9 cellular contexts compared by ENCODE assay signal in the genomic region with DNA sequence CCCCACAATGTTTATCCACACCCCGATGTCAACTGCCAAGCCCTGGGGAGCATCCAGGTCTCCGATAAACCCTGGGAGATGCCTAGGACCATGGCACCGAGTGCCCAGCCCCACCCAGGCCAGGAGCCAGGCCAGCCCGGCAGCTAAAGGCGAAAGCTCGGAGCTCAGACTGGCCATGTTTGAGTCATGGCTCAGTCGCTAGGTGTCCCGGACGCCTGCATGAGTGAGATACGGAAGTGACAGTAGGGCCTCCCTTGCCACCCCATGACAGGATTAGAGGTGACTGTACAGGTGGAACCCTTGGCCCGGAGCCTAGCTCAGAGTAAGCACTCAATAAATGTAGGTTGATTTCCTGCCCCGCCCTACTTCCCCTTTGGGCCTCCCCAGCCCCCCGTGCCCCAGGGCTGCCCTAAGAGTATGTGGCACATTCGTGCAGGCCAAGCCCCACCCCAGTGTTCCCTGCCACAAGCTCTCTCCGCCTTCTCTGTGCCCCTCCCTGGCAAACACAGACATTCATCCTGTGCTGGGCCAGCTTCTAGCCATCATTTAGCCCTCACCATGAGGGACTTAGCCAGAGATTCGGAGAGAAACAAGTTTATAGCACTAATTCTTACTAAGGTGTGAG. TPM values are rescaled to one million over a fixed set of nuclear protein-coding genes. Genes with fewer than 3 reads are reported as not detected.
DNase-seq lines count a peak whose midpoint lies in the region; ATAC-seq, FAIRE-seq and TF ChIP-seq lines count a peak whose summit lies in the region.
"Had no signal": no experiment of that assay in that cellular context is flagged by ENCODE, and none has a peak within 500 bp of the region (broad histone marks: within the 10 kb centered on the region; RNA-seq: fewer than 3 reads in every experiment).

No MANE protein-coding gene starts in this region.

- no peak overlapping the region for H3K56ac ChIP-seq in mesendoderm (ENCODE audit: low read length)

- H3K27ac ChIP-seq in HepG2 (ENCODE audit: extremely low read length, insufficient read depth, low read length) (peak overlapping the region; percentile 68), mesendoderm (ENCODE audit: low read depth, low read length) (no peak overlapping the region)

- H3K36me3 ChIP-seq in HepG2 (replicated peaks in 1 of 2; ENCODE audit: control insufficient read depth in 1 of 2, insufficient read depth in 2 of 2, low read length in 2 of 2) (no peaks in the 10 kb centered on the region), Caco-2 (ENCODE audit: control insufficient read depth, insufficient read depth, low read length) (no peaks in the 10 kb centered on the region), mesendoderm (ENCODE audit: control insufficient read depth, insufficient read depth, low read length) (no peaks in the 10 kb centered on the region)

- no peaks in the 10 kb centered on the region for H3K27me3 ChIP-seq in HepG2 (ENCODE audit: control insufficient read depth in 1 of 2, insufficient read depth in 2 of 2, low read length in 2 of 2)
- H3K27me3 ChIP-seq in Caco-2 (replicated peaks; ENCODE audit: control insufficient read depth, insufficient read depth, low read length) = no peaks in the 10 kb centered on the region
- no peaks in the 10 kb centered on the region for H3K27me3 ChIP-seq in mesendoderm (ENCODE audit: insufficient read depth, low read length, poor library complexity)

- no peak overlapping the region for H4K8ac ChIP-seq in mesendoderm (ENCODE audit: low read depth, low read length)

- peak; percentile 91 for DNase-seq in activated naive CD4-positive, alpha-beta T cell treated with anti-CD3 and anti-CD28 coated beads, Interleukin-2, amount 10 ng/mL, durations not matched to agents 7 days and 5 days
- DNase-seq in HepG2 (ENCODE audit: low spot score) (peak; percentile 84), midbrain (lab: John Stamatoyannopoulos, UW) (no peak), Caco-2 (no peak), mesendoderm (no peak)
- peak; percentile 85 for DNase-seq in stimulated activated CD8-positive, alpha-beta memory T cell treated with anti-CD3 and anti-CD28 coated beads, Interleukin-4, amount 100 ng/mL, for 48 hours

- no peak overlapping the region for H2BK120ac ChIP-seq in mesendoderm (ENCODE audit: low read depth, low read length)

- no peaks in the 10 kb centered on the region for H3K27me3 Mint-ChIP-seq in activated naive CD4-positive, alpha-beta T cell treated with anti-CD3 and anti-CD28 coated beads, Interleukin-2, amount 10 ng/mL, durations not matched to agents 7 days and 5 days
- no peaks in the 10 kb centered on the region for H3K27me3 Mint-ChIP-seq in Caco-2 (ENCODE audit: insufficient read depth, unreplicated experiment)

- ATAC-seq in GM21423 (IDR thresholded peaks at IDR 0.05; ENCODE audit: unreplicated experiment) (peak; percentile 70), HepG2 (peak; percentile 77)

- intact Hi-C loops in HepG2 (cut with micrococcal nuclease; ENCODE audit: unreplicated experiment) (loop anchor here (2.0 kb wide), 1 partner anchor 40 kb away; the partner anchor contains the start of gene RAB8A), Caco-2 (cut with micrococcal nuclease; ENCODE audit: unreplicated experiment) (no loop called here)

- no peak overlapping the region for H3K4ac ChIP-seq in mesendoderm (ENCODE audit: low read depth, low read length)

- H3K4me1 ChIP-seq in HepG2 (ENCODE audit: insufficient read depth, low read length) (peaks cover 76% of the 10 kb centered on the region), Caco-2 (0 out of 2 replicates have a peak, but pooled peaks cover 4% of the 10 kb centered on the region), mesendoderm (ENCODE audit: control insufficient read depth, low read depth, low read length) (no peaks in the 10 kb centered on the region)

- H3K9ac ChIP-seq in HepG2 (ENCODE audit: insufficient read depth, low read depth, low read length) (peak overlapping the region; percentile 73), mesendoderm (ENCODE audit: low read length) (no peak overlapping the region)

- TF ChIP-seq CTCF in HepG2 (CRISPR knock-in tag; IDR thresholded peaks at IDR 0.05) = peak; percentile 45
- TF ChIP-seq CTCF in Caco-2 (IDR thresholded peaks at IDR 0.05; ENCODE audit: insufficient read depth in 1 of 2, low read depth in 1 of 2, low read length in 1 of 2, severe bottlenecking in 1 of 2, unreplicated experiment in 1 of 2) = no peak

- H2BK15ac ChIP-seq in mesendoderm (replicated peaks; ENCODE audit: low read depth) = no peak overlapping the region

- H3K9me3 Mint-ChIP-seq in activated naive CD4-positive, alpha-beta T cell treated with anti-CD3 and anti-CD28 coated beads, Interleukin-2, amount 10 ng/mL, durations not matched to agents 7 days and 5 days = no peaks in the 10 kb centered on the region
- H3K9me3 Mint-ChIP-seq in Caco-2 (ENCODE audit: unreplicated experiment) = no peaks in the 10 kb centered on the region

- CTCF ChIA-PET in activated naive CD4-positive, alpha-beta T cell treated with anti-CD3 and anti-CD28 coated beads, Interleukin-2, amount 10 ng/mL, durations not matched to agents 7 days and 5 days (lab: Charles Lee) = interaction anchor here (0.5 to 1.5 kb wide), 8 partner anchors 14 to 115 kb away, joined by 3 to 13 read pairs (median 4); partner anchors contain the start of gene FAM32A
- CTCF ChIA-PET in HepG2 (lab: Yijun Ruan, JAX; ENCODE audit: low intra/inter-chr PET ratio, low total read pairs) = no interaction called here
- CTCF ChIA-PET in Caco-2 (lab: Charles Lee) = no interaction called here

- H3K27ac Mint-ChIP-seq in activated naive CD4-positive, alpha-beta T cell treated with anti-CD3 and anti-CD28 coated beads, Interleukin-2, amount 10 ng/mL, durations not matched to agents 7 days and 5 days = no peak overlapping the region
- no peak overlapping the region for H3K27ac Mint-ChIP-seq in Caco-2 (ENCODE audit: unreplicated experiment)

- no peak for TF ChIP-seq RAD21 in HepG2 (CRISPR knock-in tag; IDR thresholded peaks at IDR 0.05)

- no peak overlapping the region for H2AK5ac ChIP-seq in mesendoderm (ENCODE audit: low read length)

- 10% methylated on average over 5 of the region's 16 CpGs for WGBS in HepG2 (ENCODE audit: low lambda C conversion rate)
- WGBS in mesendoderm (ENCODE audit: extremely low coverage, insufficient coverage, low lambda C conversion rate) = no CpG with 5 or more reads among the region's 16 CpGs

- peaks cover under 1% of the 10 kb centered on the region for H3K79me1 ChIP-seq in mesendoderm (ENCODE audit: low read length)

- peak; percentile 43 for FAIRE-seq in HepG2 (lab: Jason Lieb, UNC)
- FAIRE-seq: TTC549 had no signal

- no peak overlapping the region for H3K18ac ChIP-seq in mesendoderm (ENCODE audit: low read length)

- peak overlapping the region; percentile 84 for H2AFZ ChIP-seq in HepG2 (ENCODE audit: low read length)

- in situ Hi-C loops in HepG2 (cut with HindIII; ENCODE audit: extremely low pct_ligation_motif_present, low pct_unique_long_range_greater_than_20kb) = no loop called here

- no peaks in the 10 kb centered on the region for H4K20me1 ChIP-seq in HepG2 (ENCODE audit: insufficient read depth, low read length)

- no peak overlapping the region for H2BK5ac ChIP-seq in mesendoderm (ENCODE audit: low read length)

- H3K4me2 ChIP-seq in HepG2 (ENCODE audit: low read depth, low read length) (peak overlapping the region; percentile 91), mesendoderm (ENCODE audit: low read length) (no peak overlapping the region)

- H3K79me2 ChIP-seq in HepG2 (ENCODE audit: insufficient read depth, low read length) = no peaks in the 10 kb centered on the region
- no peaks in the 10 kb centered on the region for H3K79me2 ChIP-seq in mesendoderm (ENCODE audit: control insufficient read depth, insufficient read depth, low read length)

- no peaks in the 10 kb centered on the region for H3K36me3 Mint-ChIP-seq in activated naive CD4-positive, alpha-beta T cell treated with anti-CD3 and anti-CD28 coated beads, Interleukin-2, amount 10 ng/mL, durations not matched to agents 7 days and 5 days
- peaks cover 9% of the 10 kb centered on the region for H3K36me3 Mint-ChIP-seq in Caco-2 (ENCODE audit: insufficient read depth, unreplicated experiment)

- H4K5ac ChIP-seq in mesendoderm (ENCODE audit: low read length) = no peak overlapping the region

- no peak overlapping the region for H3K4me3 Mint-ChIP-seq in activated naive CD4-positive, alpha-beta T cell treated with anti-CD3 and anti-CD28 coated beads, Interleukin-2, amount 10 ng/mL, durations not matched to agents 7 days and 5 days
- H3K4me3 Mint-ChIP-seq in Caco-2 (ENCODE audit: unreplicated experiment) = no peak overlapping the region

- H3K23ac ChIP-seq in mesendoderm (ENCODE audit: low read length) = no peak overlapping the region

- H3K9me3 ChIP-seq in HepG2 (ENCODE audit: low read length) = no peaks in the 10 kb centered on the region
- no peaks in the 10 kb centered on the region for H3K9me3 ChIP-seq in Caco-2

- POLR2A ChIA-PET in HepG2 (lab: Yijun Ruan, JAX) (interaction anchor here (0.7 to 2.8 kb wide), 10 partner anchors 8 to 115 kb away, joined by 3 to 18 read pairs (median 6); partner anchors contain the start of genes FAM32A and RAB8A), Caco-2 (lab: Charles Lee) (no interaction called here)

- BruUV-seq in HepG2 (replicated peaks; lab: Mats Ljungman, UMichigan) = no TSS peak
- BruUV-seq in Caco-2 (replicated peaks; lab: Mats Ljungman, UMichigan) = no TSS peak

- no peak for TF ChIP-seq EP300 in HepG2 (IDR thresholded peaks at IDR 0.05; ENCODE audit: low read depth in 2 of 2, low read length in 2 of 2)
- TF ChIP-seq EP300 in HepG2 (CRISPR knock-in tag; IDR thresholded peaks at IDR 0.05; ENCODE audit: borderline replicate concordance) = 0 out of 2 replicates have a peak, but pooled peaks have one; percentile 8

- H3K4me3 ChIP-seq in HepG2 (replicated peaks in 1 of 3; ENCODE audit: insufficient read depth in 1 of 3, low read depth in 2 of 3, low read length in 3 of 3) (peak overlapping the region; percentile 43 to 61 (median 49)), Caco-2 (ENCODE audit: low read depth, low read length) (no peak overlapping the region), mesendoderm (ENCODE audit: low read length) (no peak overlapping the region)

- H3K4me1 Mint-ChIP-seq in activated naive CD4-positive, alpha-beta T cell treated with anti-CD3 and anti-CD28 coated beads, Interleukin-2, amount 10 ng/mL, durations not matched to agents 7 days and 5 days = peaks cover 51% of the 10 kb centered on the region
- peaks cover 7% of the 10 kb centered on the region for H3K4me1 Mint-ChIP-seq in Caco-2 (ENCODE audit: low read depth, unreplicated experiment)

- TF ChIP-seq POLR2A in Raji (IDR thresholded peaks at IDR 0.05; ENCODE audit: insufficient read depth, low read depth, low read length) (peak; percentile 67), HepG2 (IDR thresholded peaks at IDR 0.05; ENCODE audit: insufficient read depth in 1 of 2, low read depth in 2 of 2, low read length in 2 of 2) (peak; percentile 28 to 58; a peak in 3 of 4 replicates)

RNA-seq across cellular contexts. Expression of gene TPM4, which starts 5.8 kb away (rescaled TPM):
- 180 and 226 TPM in 2 replicates for total RNA-seq in HepG2 (2016; rRNA removed; fragmentation: Illumina TruSeq; extraction: Trizol)
- 81.5 and 84.8 TPM in 2 replicates for total RNA-seq in HepG2 (2016; cell fraction: cytosol; rRNA removed; fragmentation: Illumina TruSeq; extraction: Trizol; ENCODE audit: low read depth)
- total RNA-seq in HepG2 (2016; cell fraction: insoluble cytoplasmic fraction; rRNA removed; fragmentation: Illumina TruSeq; extraction: Trizol) = 186 and 214 TPM in 2 replicates
- total RNA-seq in HepG2 (2016; cell fraction: membrane; rRNA removed; fragmentation: Illumina TruSeq; extraction: Trizol) = 194 and 200 TPM in 2 replicates
- 74.9 and 75.0 TPM in 2 replicates for total RNA-seq in HepG2 (2016; cell fraction: nucleus; rRNA removed; fragmentation: Illumina TruSeq; extraction: Trizol)
- polyA plus RNA-seq in HepG2 (2011; rRNA removed) = 142 and 188 TPM in 2 replicates
- polyA plus RNA-seq in HepG2 (2011; cell fraction: cytosol; rRNA removed) = 121 and 146 TPM in 2 replicates
- polyA plus RNA-seq in HepG2 (2011; cell fraction: nucleus; rRNA removed) = 57.4 and 58.9 TPM in 2 replicates
- 139 and 145 TPM in 2 replicates for polyA plus RNA-seq in HepG2 (2012)
- polyA plus RNA-seq in HepG2 (2016; cell fraction: cytosol; fragmentation: Illumina TruSeq; extraction: Trizol; ENCODE audit: low read depth) = 109 and 119 TPM in 2 replicates
- 311 and 323 TPM in 2 replicates for polyA plus RNA-seq in HepG2 (2016; cell fraction: insoluble cytoplasmic fraction; fragmentation: Illumina TruSeq; extraction: Trizol; ENCODE audit: low read depth)
- 206 and 209 TPM in 2 replicates for polyA plus RNA-seq in HepG2 (2016; cell fraction: membrane; fragmentation: Illumina TruSeq; extraction: Trizol; ENCODE audit: low read depth)
- polyA plus RNA-seq in HepG2 (2016; cell fraction: nucleus; fragmentation: Illumina TruSeq; extraction: Trizol; ENCODE audit: insufficient read depth, low read depth) = 143 and 149 TPM in 2 replicates
- 72.8 and 124 TPM in 2 replicates for polyA minus RNA-seq in HepG2 (2011; rRNA and poly(A)+ RNA removed; ENCODE audit: low replicate concordance)
- 91.4 and 93.5 TPM in 2 replicates for polyA minus RNA-seq in HepG2 (2011; cell fraction: cytosol; rRNA and poly(A)+ RNA removed)
- 76.0 and 77.5 TPM in 2 replicates for polyA minus RNA-seq in HepG2 (2011; cell fraction: nucleus; rRNA and poly(A)+ RNA removed)
- total RNA-seq in Caco-2 (2022) = 368 and 392 TPM in 2 replicates
- polyA plus RNA-seq in mesendoderm (2013, experiment 1 of 2) = 604 TPM
- 628 TPM for polyA plus RNA-seq in mesendoderm (2013, experiment 2 of 2)

RNA-seq across cellular contexts. Expression of gene RAB8A, which starts 41.2 kb away (rescaled TPM):
- total RNA-seq in HepG2 (2016; rRNA removed; fragmentation: Illumina TruSeq; extraction: Trizol) (44.8 and 45.0 TPM in 2 replicates), Caco-2 (2022) (108 and 129 TPM in 2 replicates)
- total RNA-seq in HepG2 (2016; cell fraction: cytosol; rRNA removed; fragmentation: Illumina TruSeq; extraction: Trizol; ENCODE audit: low read depth) = 12.2 and 13.0 TPM in 2 replicates
- total RNA-seq in HepG2 (2016; cell fraction: insoluble cytoplasmic fraction; rRNA removed; fragmentation: Illumina TruSeq; extraction: Trizol) = 42.2 and 46.8 TPM in 2 replicates
- 26.3 and 29.3 TPM in 2 replicates for total RNA-seq in HepG2 (2016; cell fraction: membrane; rRNA removed; fragmentation: Illumina TruSeq; extraction: Trizol)
- 27.3 and 27.8 TPM in 2 replicates for total RNA-seq in HepG2 (2016; cell fraction: nucleus; rRNA removed; fragmentation: Illumina TruSeq; extraction: Trizol)
- 36.7 and 37.0 TPM in 2 replicates for polyA plus RNA-seq in HepG2 (2011; rRNA removed)
- 37.0 and 45.8 TPM in 2 replicates for polyA plus RNA-seq in HepG2 (2011; cell fraction: cytosol; rRNA removed)
- 18.8 and 19.5 TPM in 2 replicates for polyA plus RNA-seq in HepG2 (2011; cell fraction: nucleus; rRNA removed)
- 25.7 and 50.6 TPM in 2 replicates for polyA plus RNA-seq in HepG2 (2012)
- 9.1 and 10.9 TPM in 2 replicates for polyA plus RNA-seq in HepG2 (2016; cell fraction: cytosol; fragmentation: Illumina TruSeq; extraction: Trizol; ENCODE audit: low read depth)
- polyA plus RNA-seq in HepG2 (2016; cell fraction: insoluble cytoplasmic fraction; fragmentation: Illumina TruSeq; extraction: Trizol; ENCODE audit: low read depth) = 58.6 and 65.5 TPM in 2 replicates
- 18.8 and 20.6 TPM in 2 replicates for polyA plus RNA-seq in HepG2 (2016; cell fraction: membrane; fragmentation: Illumina TruSeq; extraction: Trizol; ENCODE audit: low read depth)
- 51.5 and 63.5 TPM in 2 replicates for polyA plus RNA-seq in HepG2 (2016; cell fraction: nucleus; fragmentation: Illumina TruSeq; extraction: Trizol; ENCODE audit: insufficient read depth, low read depth)
- 59.4 and 156 TPM in 2 replicates for polyA minus RNA-seq in HepG2 (2011; rRNA and poly(A)+ RNA removed; ENCODE audit: low replicate concordance)
- polyA minus RNA-seq in HepG2 (2011; cell fraction: cytosol; rRNA and poly(A)+ RNA removed) = 50.6 TPM in 2 replicates
- polyA minus RNA-seq in HepG2 (2011; cell fraction: nucleus; rRNA and poly(A)+ RNA removed) = 60.1 and 69.0 TPM in 2 replicates
- polyA plus RNA-seq in mesendoderm (2013, experiment 1 of 2) = 61.3 TPM
- 61.3 TPM for polyA plus RNA-seq in mesendoderm (2013, experiment 2 of 2)

Comparison
In these comparisons a context has a peak if more than half of its experiments do, and no peak if none do; other contexts are left out.
1. DNase-seq: peak in activated naive CD4-positive, alpha-beta T cell treated with anti-CD3 and anti-CD28 coated beads, Interleukin-2, amount 10 ng/mL, durations not matched to agents 7 days and 5 days (single experiment), HepG2 (single experiment) and stimulated activated CD8-positive, alpha-beta memory T cell treated with anti-CD3 and anti-CD28 coated beads, Interleukin-4, amount 100 ng/mL, for 48 hours (single experiment); none in midbrain (single experiment), Caco-2 (0 of 2) and mesendoderm (single experiment).
2. H3K4me3 ChIP-seq: peak in HepG2 (3 of 3); none in Caco-2 (single experiment) and mesendoderm (single experiment).